In the genomic region with DNA sequence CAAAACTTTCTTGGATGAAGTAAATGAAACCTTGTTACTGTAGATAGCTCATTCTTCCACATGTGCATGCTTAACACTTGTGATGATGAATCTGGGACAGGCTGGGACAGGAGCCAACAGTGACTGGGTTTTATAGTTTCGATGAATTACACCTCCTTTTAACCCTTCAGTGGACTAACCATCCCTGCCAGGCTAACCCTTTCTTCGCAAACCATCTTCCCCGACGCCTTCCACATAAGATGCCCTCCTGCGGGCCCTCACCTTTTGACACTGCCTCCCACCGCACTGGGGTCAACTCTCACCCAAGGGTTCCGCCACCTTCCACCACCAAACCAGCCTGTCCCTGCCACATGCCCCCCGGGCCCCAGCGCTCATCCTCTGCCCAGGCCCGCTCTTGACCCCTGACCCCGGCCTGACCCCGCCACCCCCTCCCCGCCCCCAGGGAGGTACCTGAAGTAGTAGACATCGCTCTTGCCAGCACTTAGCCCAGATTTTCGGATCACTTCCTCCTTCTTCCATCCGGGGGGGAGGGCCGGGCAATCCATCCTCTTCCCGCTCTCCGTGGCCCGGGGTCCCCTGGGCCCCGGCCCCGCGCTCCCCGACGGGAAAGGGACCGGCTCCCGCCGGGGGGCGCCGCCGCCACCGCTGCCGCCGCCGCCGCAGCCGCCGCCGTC, we compare ENCODE assay signal across 8 cellular contexts. TPM values are rescaled to one million over a fixed set of nuclear protein-coding genes. Genes with fewer than 3 reads are reported as not detected.
DNase-seq lines count a peak whose midpoint lies in the region; TF ChIP-seq lines count a peak whose summit lies in the region.

No MANE protein-coding gene starts in this region.

- intact Hi-C loops in left ventricle myocardium inferior (cut with micrococcal nuclease), result no loop called here

- peaks cover 53% of the 10 kb centered on the region for H3K79me2 ChIP-seq in Loucy (ENCODE audit: insufficient read depth, low read length)

- no peaks in the 10 kb centered on the region for H3K36me3 ChIP-seq in ES-I3 (ENCODE audit: insufficient read depth, low read length)
- H3K36me3 ChIP-seq in Loucy (ENCODE audit: insufficient read depth, low read length), result no peaks in the 10 kb centered on the region
- no peaks in the 10 kb centered on the region for H3K36me3 ChIP-seq in adipocyte (ENCODE audit: control insufficient read depth, insufficient read depth, low read length, severe bottlenecking)
- no peaks in the 10 kb centered on the region for H3K36me3 ChIP-seq in left ventricle myocardium inferior
- no peaks in the 10 kb centered on the region for H3K36me3 ChIP-seq in rectal smooth muscle tissue (ENCODE audit: control insufficient read depth, insufficient read depth, low read length)

- H3K4me3 ChIP-seq in Loucy (ENCODE audit: low read length, poor library complexity, severe bottlenecking) (peak overlapping the region; percentile 72), adipocyte (ENCODE audit: low read length) (peak overlapping the region; percentile 92), left ventricle myocardium inferior (peak overlapping the region; percentile 77), rectal smooth muscle tissue (ENCODE audit: low read length) (peak overlapping the region; percentile 78)

- H3K9me2 ChIP-seq in Loucy (replicated peaks; ENCODE audit: low read depth, low read length), result no peaks in the 10 kb centered on the region

- peak overlapping the region; percentile 92 for H3K4me2 ChIP-seq in Loucy (ENCODE audit: low read depth, low read length, poor library complexity, severe bottlenecking)

- DNase-seq in HCEC 1CT, result peak; percentile 88
- peak; percentile 32 for DNase-seq in SKM-1 (lab: John Stamatoyannopoulos, UW; ENCODE audit: unreplicated experiment)
- DNase-seq in adipocyte (ENCODE audit: low read depth), result peak; percentile 89
- DNase-seq in left ventricle myocardium inferior, result peak; percentile 36
- DNase-seq in midbrain (lab: John Stamatoyannopoulos, UW), result no peak

- peaks cover 46% of the 10 kb centered on the region for H4K20me1 ChIP-seq in Loucy (ENCODE audit: insufficient read depth, low read length, poor library complexity, severe bottlenecking)

- H3K27me3 ChIP-seq in Loucy (ENCODE audit: insufficient read depth, low read length, poor library complexity, severe bottlenecking), result no peaks in the 10 kb centered on the region
- no peaks in the 10 kb centered on the region for H3K27me3 ChIP-seq in adipocyte (replicated peaks; ENCODE audit: control insufficient read depth, insufficient read depth, low read length)
- no peaks in the 10 kb centered on the region for H3K27me3 ChIP-seq in left ventricle myocardium inferior (ENCODE audit: low read depth)
- H3K27me3 ChIP-seq in rectal smooth muscle tissue (ENCODE audit: control insufficient read depth, insufficient read depth, low read length), result no peaks in the 10 kb centered on the region

- H2AFZ ChIP-seq in Loucy (ENCODE audit: low read length), result no peak overlapping the region

- TF ChIP-seq CTCF in Loucy (conservative IDR thresholded peaks at IDR 0.05; ENCODE audit: low read length) (no peak), left ventricle myocardium inferior (IDR thresholded peaks at IDR 0.05; ENCODE audit: borderline replicate concordance) (no peak)

- H3F3A ChIP-seq in Loucy (ENCODE audit: low read depth), result no peaks in the 10 kb centered on the region

- H3K9me3 ChIP-seq in ES-I3 (ENCODE audit: control insufficient read depth, insufficient read depth, low read length) (no peaks in the 10 kb centered on the region), Loucy (ENCODE audit: insufficient read depth, low read depth, low read length) (no peaks in the 10 kb centered on the region), adipocyte (ENCODE audit: control insufficient read depth, low read length) (no peaks in the 10 kb centered on the region), left ventricle myocardium inferior (replicated peaks) (no peaks in the 10 kb centered on the region)

- H3K4me1 ChIP-seq in ES-I3 (ENCODE audit: insufficient read depth, low read length) (peaks cover 10% of the 10 kb centered on the region), Loucy (ENCODE audit: insufficient read depth, low read length, poor library complexity, severe bottlenecking) (peaks cover 47% of the 10 kb centered on the region), adipocyte (ENCODE audit: control insufficient read depth, insufficient read depth, low read length) (peaks cover 26% of the 10 kb centered on the region), left ventricle myocardium inferior (peaks cover 50% of the 10 kb centered on the region), rectal smooth muscle tissue (ENCODE audit: control insufficient read depth, insufficient read depth, low read length) (peaks cover 10% of the 10 kb centered on the region)

- H3K27ac ChIP-seq in left ventricle myocardium inferior (replicated peaks), result peak overlapping the region; percentile 86
- peak overlapping the region; percentile 64 for H3K27ac ChIP-seq in rectal smooth muscle tissue (ENCODE audit: low read depth, low read length)

- peak overlapping the region; percentile 43; the same call in 1 of the 2 replicates for H3K9ac ChIP-seq in ES-I3 (ENCODE audit: low read depth, low read length)
- peak overlapping the region; percentile 74 for H3K9ac ChIP-seq in Loucy (ENCODE audit: low read depth, low read length, poor library complexity, severe bottlenecking)
- H3K9ac ChIP-seq in adipocyte (ENCODE audit: low read length), result peak overlapping the region; percentile 84
- H3K9ac ChIP-seq in rectal smooth muscle tissue (ENCODE audit: low read length), result no peak overlapping the region

RNA-seq across cellular contexts. Expression of a gene that starts 0.8 kb away (rescaled TPM):
- total RNA-seq in left ventricle myocardium inferior, result 43.7 TPM

RNA-seq across cellular contexts. Expression of a gene that starts 45.6 kb away (rescaled TPM):
- 17.8 TPM for total RNA-seq in left ventricle myocardium inferior
